Comparison of ENCODE assay signal across 7 cellular contexts in genomic region chrX:154370300-154370881, GRCh38. TPM values are rescaled to one million over a fixed set of nuclear protein-coding genes. Genes with fewer than 3 reads are reported as not detected.
DNase-seq lines count a peak whose midpoint lies in the region; ATAC-seq and TF ChIP-seq lines count a peak whose summit lies in the region.

No MANE protein-coding gene starts in this region.

- RAD21 ChIA-PET in HCT116 (lab: Charles Lee; ENCODE audit: low non-redundant PET in 1 of 2, low total read pairs in 2 of 2, uncharacterized antibody in 2 of 2, unreplicated experiment in 2 of 2): no interaction called here

- DNase-seq in HCT116 (ENCODE audit: low read depth, low spot score) (no peak), SJCRH30 (peak in 1 of 2 experiments; percentile 23), fibroblast of lung (ENCODE audit: low read depth in 2 of 2) (peak in 1 of 2 donors; percentile 47), trophoblast cell (no peak), LoVo (ENCODE audit: low spot score) (no peak)

- peak overlapping the region; percentile 98 for H3K14ac ChIP-seq in trophoblast cell (ENCODE audit: low read length)

- peak overlapping the region; percentile 94 for H3K4me2 ChIP-seq in HCT116 (ENCODE audit: low read length)
- H3K4me2 ChIP-seq in fibroblast of lung (ENCODE audit: extremely low read depth, insufficient read depth, low read length): peak overlapping the region; percentile 80
- peak overlapping the region; percentile 72 for H3K4me2 ChIP-seq in trophoblast cell (ENCODE audit: low read length)

- no peak for ATAC-seq in HCT116
- ATAC-seq in HG02610 (IDR thresholded peaks at IDR 0.05; ENCODE audit: unreplicated experiment): no peak
- no peak for ATAC-seq in HG02885 (IDR thresholded peaks at IDR 0.05; ENCODE audit: poor library complexity, unreplicated experiment)

- H3K79me1 ChIP-seq in trophoblast cell (ENCODE audit: low read length): peaks cover 39% of the 10 kb centered on the region

- H3K4me3 ChIP-seq in HCT116 (replicated peaks in 1 of 2; ENCODE audit: low read depth in 1 of 2, low read length in 2 of 2) (peak overlapping the region; percentile 74 to 78), SJCRH30 (peak overlapping the region; percentile 83), fibroblast of lung (replicated peaks in 1 of 4; ENCODE audit: control extremely low read depth in 1 of 4, insufficient read depth in 1 of 4, low read depth in 3 of 4, low read length in 4 of 4) (peak overlapping the region; percentile 84 to 93 (median 88)), trophoblast cell (ENCODE audit: low read depth, low read length) (peak overlapping the region; percentile 99)

- peak overlapping the region; percentile 88 for H2BK120ac ChIP-seq in trophoblast cell (ENCODE audit: insufficient read depth, low read length, poor library complexity)

- no peak for TF ChIP-seq RAD21 in HCT116 (IDR thresholded peaks at IDR 0.05; ENCODE audit: low read depth)

- no TSS peak for BruUV-seq in HCT116 (replicated peaks; lab: Mats Ljungman, UMichigan)

- H2AFZ ChIP-seq in HCT116 (ENCODE audit: low read depth, low read length, poor library complexity, severe bottlenecking) (no peak overlapping the region), fibroblast of lung (ENCODE audit: low read length) (no peak overlapping the region), trophoblast cell (ENCODE audit: insufficient read depth, low read length, poor library complexity) (no peak overlapping the region)

- peaks cover 14 to 53% of the 10 kb centered on the region in 2 experiments for H3K4me1 ChIP-seq in HCT116 (ENCODE audit: control insufficient read depth in 1 of 2, insufficient read depth in 2 of 2, low read length in 2 of 2)
- H3K4me1 ChIP-seq in SJCRH30: peaks cover 13% of the 10 kb centered on the region; the same call in 1 of the 2 replicates
- peaks cover 6% of the 10 kb centered on the region for H3K4me1 ChIP-seq in fibroblast of lung (ENCODE audit: control insufficient read depth, extremely low read depth, insufficient read depth, low read length)
- H3K4me1 ChIP-seq in trophoblast cell (ENCODE audit: control insufficient read depth in 1 of 2, insufficient read depth in 2 of 2, low read length in 2 of 2): peaks cover 15 to 30% of the 10 kb centered on the region in 2 experiments

- H3K18ac ChIP-seq in trophoblast cell (ENCODE audit: low read length): peak overlapping the region; percentile 94

- TF ChIP-seq CTCF in HCT116 (IDR thresholded peaks at IDR 0.05 in 2 of 3, conservative IDR thresholded peaks at IDR 0.05 in 1 of 3; ENCODE audit: borderline replicate concordance in 1 of 3, insufficient read depth in 1 of 3, low read depth in 2 of 3, low read length in 2 of 3) (no peak), fibroblast of lung (conservative IDR thresholded peaks at IDR 0.05 in 1 of 2, IDR thresholded peaks at IDR 0.05 in 1 of 2; ENCODE audit: low read depth in 1 of 2, low read length in 2 of 2) (no peak)

- peak overlapping the region; percentile 35 for H2AK5ac ChIP-seq in trophoblast cell (ENCODE audit: low read length)

- H3K27me3 ChIP-seq in HCT116 (ENCODE audit: insufficient read depth, low read length) (no peaks in the 10 kb centered on the region), SJCRH30 (no peaks in the 10 kb centered on the region), fibroblast of lung (ENCODE audit: control insufficient read depth, insufficient read depth, low read length) (no peaks in the 10 kb centered on the region), trophoblast cell (ENCODE audit: insufficient read depth, low read length) (no peaks in the 10 kb centered on the region)

- H4K91ac ChIP-seq in trophoblast cell (ENCODE audit: low read depth, low read length): peak overlapping the region; percentile 94

- CTCF ChIA-PET in HCT116 (lab: Charles Lee): interaction anchor here (0.7 kb wide), 1 partner anchor 63 kb away, joined by 3 read pairs; no protein-coding TSS in a partner anchor

- no peak overlapping the region for H2BK12ac ChIP-seq in trophoblast cell (ENCODE audit: low read length)

- no peaks in the 10 kb centered on the region for H4K20me1 ChIP-seq in HCT116 (ENCODE audit: insufficient read depth)
- H4K20me1 ChIP-seq in fibroblast of lung (ENCODE audit: control insufficient read depth, extremely low read depth, insufficient read depth, low read length): no peaks in the 10 kb centered on the region

- no CpG with 5 or more reads among the region's 52 CpGs for WGBS in trophoblast cell (ENCODE audit: extremely low coverage, insufficient coverage, insufficient read length)

- H3K23ac ChIP-seq in trophoblast cell (ENCODE audit: low read length): no peak overlapping the region

- H3K9ac ChIP-seq in HCT116 (ENCODE audit: low read length): peak overlapping the region; percentile 77
- H3K9ac ChIP-seq in fibroblast of lung (ENCODE audit: insufficient read depth, low read length): peak overlapping the region; percentile 75
- H3K9ac ChIP-seq in trophoblast cell (ENCODE audit: low read length): peak overlapping the region; percentile 89

- H4K12ac ChIP-seq in trophoblast cell (ENCODE audit: low read depth, low read length): peak overlapping the region; percentile 80

- intact Hi-C loops in HCT116 (cut with micrococcal nuclease): no loop called here

- TF ChIP-seq POLR2A in HCT116 (IDR thresholded peaks at IDR 0.05; ENCODE audit: borderline replicate concordance, extremely low read depth, insufficient read depth, insufficient read length): no peak

- H3K79me2 ChIP-seq in HCT116 (ENCODE audit: insufficient read depth, low read length) (peaks cover 55% of the 10 kb centered on the region), fibroblast of lung (ENCODE audit: control insufficient read depth, insufficient read depth, low read length) (peaks cover 65% of the 10 kb centered on the region), trophoblast cell (ENCODE audit: control insufficient read depth, insufficient read depth, low read length, poor library complexity) (peaks cover 51% of the 10 kb centered on the region)

- peak overlapping the region; percentile 93 for H4K8ac ChIP-seq in trophoblast cell (ENCODE audit: low read depth, low read length)

- H3K9me3 ChIP-seq in HCT116 (ENCODE audit: control insufficient read depth in 1 of 2, insufficient read depth in 1 of 2, low read depth in 1 of 2, low read length in 2 of 2) (no peaks in the 10 kb centered on the region), SJCRH30 (replicated peaks) (no peaks in the 10 kb centered on the region), fibroblast of lung (ENCODE audit: control insufficient read depth, insufficient read depth, low read depth, low read length) (no peaks in the 10 kb centered on the region), trophoblast cell (ENCODE audit: insufficient read depth, low read depth, low read length) (no peaks in the 10 kb centered on the region)

- peak overlapping the region; percentile 98 for H2BK5ac ChIP-seq in trophoblast cell (ENCODE audit: low read depth, low read length, poor library complexity)

- H3K27ac ChIP-seq in HCT116 (ENCODE audit: low read depth, low read length): peak overlapping the region; percentile 82
- peak overlapping the region; percentile 60 for H3K27ac ChIP-seq in SJCRH30
- peak overlapping the region; percentile 91 for H3K27ac ChIP-seq in fibroblast of lung (ENCODE audit: insufficient read depth, low read length)
- H3K27ac ChIP-seq in trophoblast cell (ENCODE audit: low read depth, low read length): peak overlapping the region; percentile 89

- no peaks in the 10 kb centered on the region for H3K9me2 ChIP-seq in HCT116 (ENCODE audit: insufficient read depth)

- H3K36me3 ChIP-seq in HCT116 (ENCODE audit: control insufficient read depth in 1 of 2, insufficient read depth in 2 of 2, low read length in 2 of 2): peaks cover 6 to 22% of the 10 kb centered on the region in 2 experiments; a peak in 2 of 4 replicates
- H3K36me3 ChIP-seq in SJCRH30: peaks cover 5% of the 10 kb centered on the region
- peaks cover 25% of the 10 kb centered on the region for H3K36me3 ChIP-seq in fibroblast of lung (ENCODE audit: control insufficient read depth, insufficient read depth, low read length)
- H3K36me3 ChIP-seq in trophoblast cell (ENCODE audit: control insufficient read depth in 1 of 2, insufficient read depth in 2 of 2, low read length in 2 of 2): peaks cover 40 to 44% of the 10 kb centered on the region in 2 experiments

- peak overlapping the region; percentile 97 for H3K4ac ChIP-seq in trophoblast cell (ENCODE audit: low read depth, low read length)

- POLR2A ChIA-PET in HCT116 (lab: Charles Lee): interaction anchor here (0.7 to 1.3 kb wide), 6 partner anchors 9 to 392 kb away, joined by 3 to 13 read pairs (median 4); partner anchors contain the start of genes EMD and RPL10

RNA-seq across cellular contexts. Expression of gene FLNA, which starts 4.0 kb away (rescaled TPM):
- total RNA-seq in HCT116 (2021; ENCODE audit: unreplicated experiment) (546 TPM), fibroblast of lung (2,298 and 2,728 TPM in 2 replicates)
- 518 and 552 TPM in 2 replicates for polyA plus RNA-seq in HCT116 (2012)
- total RNA-seq in SJCRH30 (2014; rRNA removed; shearing (Covaris generic)): 142 and 173 TPM in 2 replicates
- 654 and 799 TPM in 2 replicates for polyA plus RNA-seq in fibroblast of lung
- 2,069 and 2,562 TPM in 2 replicates for polyA plus RNA-seq in fibroblast of lung (2012)
- polyA minus RNA-seq in fibroblast of lung (ENCODE audit: low replicate concordance): 6,600 and 11,662 TPM in 2 replicates
- polyA plus RNA-seq in trophoblast cell (2013): 739 and 796 TPM in 2 replicates

RNA-seq across cellular contexts. Expression of gene EMD, which starts 8.7 kb away (rescaled TPM):
- total RNA-seq in HCT116 (2021; ENCODE audit: unreplicated experiment): 102 TPM
- 148 TPM in 2 replicates for polyA plus RNA-seq in HCT116 (2012)
- 40.1 and 41.3 TPM in 2 replicates for total RNA-seq in SJCRH30 (2014; rRNA removed; shearing (Covaris generic))
- 23.4 and 26.4 TPM in 2 replicates for total RNA-seq in fibroblast of lung
- 72.1 and 82.4 TPM in 2 replicates for polyA plus RNA-seq in fibroblast of lung
- 92.1 and 110 TPM in 2 replicates for polyA plus RNA-seq in fibroblast of lung (2012)
- 129 and 139 TPM in 2 replicates for polyA minus RNA-seq in fibroblast of lung (ENCODE audit: low replicate concordance)
- 70.7 and 72.7 TPM in 2 replicates for polyA plus RNA-seq in trophoblast cell (2013)

RNA-seq across cellular contexts. Expression of gene RPL10, which starts 27.8 kb away (rescaled TPM):
- total RNA-seq in HCT116 (2021; ENCODE audit: unreplicated experiment): 3,069 TPM
- polyA plus RNA-seq in HCT116 (2012): 5,638 and 6,597 TPM in 2 replicates
- total RNA-seq in SJCRH30 (2014; rRNA removed; shearing (Covaris generic)): 3,093 and 3,558 TPM in 2 replicates
- 2,291 and 2,319 TPM in 2 replicates for total RNA-seq in fibroblast of lung
- 4,015 and 4,527 TPM in 2 replicates for polyA plus RNA-seq in fibroblast of lung
- polyA plus RNA-seq in fibroblast of lung (2012): 3,945 and 3,972 TPM in 2 replicates
- 1,736 and 2,258 TPM in 2 replicates for polyA minus RNA-seq in fibroblast of lung (ENCODE audit: low replicate concordance)
- 2,879 and 2,940 TPM in 2 replicates for polyA plus RNA-seq in trophoblast cell (2013)

RNA-seq across cellular contexts. Expression of gene DNASE1L1, which starts 38.7 kb away (rescaled TPM):
- total RNA-seq in HCT116 (2021; ENCODE audit: unreplicated experiment) (16.5 TPM), fibroblast of lung (13.9 and 38.5 TPM in 2 replicates)
- 21.9 and 23.2 TPM in 2 replicates for polyA plus RNA-seq in HCT116 (2012)
- total RNA-seq in SJCRH30 (2014; rRNA removed; shearing (Covaris generic)): 20.9 and 21.7 TPM in 2 replicates
- polyA plus RNA-seq in fibroblast of lung: 11.3 and 13.6 TPM in 2 replicates
- 17.0 and 18.7 TPM in 2 replicates for polyA plus RNA-seq in fibroblast of lung (2012)
- 22.0 and 24.1 TPM in 2 replicates for polyA minus RNA-seq in fibroblast of lung (ENCODE audit: low replicate concordance)
- 19.1 and 20.0 TPM in 2 replicates for polyA plus RNA-seq in trophoblast cell (2013)

RNA-seq across cellular contexts. Expression of gene TAFAZZIN, which starts 40.9 kb away (rescaled TPM):
- total RNA-seq in HCT116 (2021; ENCODE audit: unreplicated experiment) (28.0 TPM), fibroblast of lung (17.7 and 21.6 TPM in 2 replicates)
- polyA plus RNA-seq in HCT116 (2012): 27.0 and 27.7 TPM in 2 replicates
- total RNA-seq in SJCRH30 (2014; rRNA removed; shearing (Covaris generic)): 8.1 and 12.1 TPM in 2 replicates
- 11.2 and 12.1 TPM in 2 replicates for polyA plus RNA-seq in fibroblast of lung
- polyA plus RNA-seq in fibroblast of lung (2012): 11.5 and 14.2 TPM in 2 replicates
- polyA minus RNA-seq in fibroblast of lung (ENCODE audit: low replicate concordance): 18.1 and 20.7 TPM in 2 replicates
- 14.4 and 14.7 TPM in 2 replicates for polyA plus RNA-seq in trophoblast cell (2013)
